2 cellular contexts compared by ENCODE assay signal in the genomic region with DNA sequence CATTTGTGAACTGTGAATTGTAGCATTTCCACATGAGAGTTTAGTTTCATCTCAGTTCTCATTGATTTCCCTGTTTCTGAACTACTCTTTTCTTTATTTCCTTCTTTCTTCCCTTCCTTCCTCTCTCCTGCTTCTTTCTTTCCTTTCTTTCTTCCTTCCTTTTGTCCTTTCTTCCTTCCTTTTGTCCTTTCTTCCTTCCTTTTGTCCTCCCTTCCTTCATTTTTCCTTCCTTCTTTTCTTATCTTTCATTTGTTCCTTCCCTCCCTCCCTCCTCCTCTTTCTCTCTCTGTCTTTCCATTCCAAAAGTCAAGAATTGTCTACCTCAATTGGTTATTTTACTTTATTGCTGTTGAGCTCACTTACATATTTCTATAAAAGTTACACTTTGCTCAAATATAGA.
A peak's percentile ranks its signal among the peaks of the same experiment; 100 is the strongest.
TF ChIP-seq lines count a peak whose summit lies in the region.

No MANE protein-coding gene starts in this region.

TF ChIP-seq in HEK293, 187 proteins besides CTCF, POLR2A, EP300 and RAD21 (continued from another document):
- TF ChIP-seq, protein P1, sequence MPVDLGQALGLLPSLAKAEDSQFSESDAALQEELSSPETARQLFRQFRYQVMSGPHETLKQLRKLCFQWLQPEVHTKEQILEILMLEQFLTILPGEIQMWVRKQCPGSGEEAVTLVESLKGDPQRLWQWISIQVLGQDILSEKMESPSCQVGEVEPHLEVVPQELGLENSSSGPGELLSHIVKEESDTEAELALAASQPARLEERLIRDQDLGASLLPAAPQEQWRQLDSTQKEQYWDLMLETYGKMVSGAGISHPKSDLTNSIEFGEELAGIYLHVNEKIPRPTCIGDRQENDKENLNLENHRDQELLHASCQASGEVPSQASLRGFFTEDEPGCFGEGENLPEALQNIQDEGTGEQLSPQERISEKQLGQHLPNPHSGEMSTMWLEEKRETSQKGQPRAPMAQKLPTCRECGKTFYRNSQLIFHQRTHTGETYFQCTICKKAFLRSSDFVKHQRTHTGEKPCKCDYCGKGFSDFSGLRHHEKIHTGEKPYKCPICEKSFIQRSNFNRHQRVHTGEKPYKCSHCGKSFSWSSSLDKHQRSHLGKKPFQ (tag by site-specific recombination; IDR thresholded peaks at IDR 0.05), result no peak

TF ChIP-seq in K562, 482 proteins besides CTCF, POLR2A, EP300 and RAD21 (continued from another document):
- TF ChIP-seq, protein P2, sequence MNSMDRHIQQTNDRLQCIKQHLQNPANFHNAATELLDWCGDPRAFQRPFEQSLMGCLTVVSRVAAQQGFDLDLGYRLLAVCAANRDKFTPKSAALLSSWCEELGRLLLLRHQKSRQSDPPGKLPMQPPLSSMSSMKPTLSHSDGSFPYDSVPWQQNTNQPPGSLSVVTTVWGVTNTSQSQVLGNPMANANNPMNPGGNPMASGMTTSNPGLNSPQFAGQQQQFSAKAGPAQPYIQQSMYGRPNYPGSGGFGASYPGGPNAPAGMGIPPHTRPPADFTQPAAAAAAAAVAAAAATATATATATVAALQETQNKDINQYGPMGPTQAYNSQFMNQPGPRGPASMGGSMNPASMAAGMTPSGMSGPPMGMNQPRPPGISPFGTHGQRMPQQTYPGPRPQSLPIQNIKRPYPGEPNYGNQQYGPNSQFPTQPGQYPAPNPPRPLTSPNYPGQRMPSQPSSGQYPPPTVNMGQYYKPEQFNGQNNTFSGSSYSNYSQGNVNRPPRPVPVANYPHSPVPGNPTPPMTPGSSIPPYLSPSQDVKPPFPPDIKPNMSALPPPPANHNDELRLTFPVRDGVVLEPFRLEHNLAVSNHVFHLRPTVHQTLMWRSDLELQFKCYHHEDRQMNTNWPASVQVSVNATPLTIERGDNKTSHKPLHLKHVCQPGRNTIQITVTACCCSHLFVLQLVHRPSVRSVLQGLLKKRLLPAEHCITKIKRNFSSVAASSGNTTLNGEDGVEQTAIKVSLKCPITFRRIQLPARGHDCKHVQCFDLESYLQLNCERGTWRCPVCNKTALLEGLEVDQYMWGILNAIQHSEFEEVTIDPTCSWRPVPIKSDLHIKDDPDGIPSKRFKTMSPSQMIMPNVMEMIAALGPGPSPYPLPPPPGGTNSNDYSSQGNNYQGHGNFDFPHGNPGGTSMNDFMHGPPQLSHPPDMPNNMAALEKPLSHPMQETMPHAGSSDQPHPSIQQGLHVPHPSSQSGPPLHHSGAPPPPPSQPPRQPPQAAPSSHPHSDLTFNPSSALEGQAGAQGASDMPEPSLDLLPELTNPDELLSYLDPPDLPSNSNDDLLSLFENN (IDR thresholded peaks at IDR 0.05; ENCODE audit: low read depth in 2 of 2, low read length in 2 of 2), result no peak
- TF ChIP-seq, protein P3, sequence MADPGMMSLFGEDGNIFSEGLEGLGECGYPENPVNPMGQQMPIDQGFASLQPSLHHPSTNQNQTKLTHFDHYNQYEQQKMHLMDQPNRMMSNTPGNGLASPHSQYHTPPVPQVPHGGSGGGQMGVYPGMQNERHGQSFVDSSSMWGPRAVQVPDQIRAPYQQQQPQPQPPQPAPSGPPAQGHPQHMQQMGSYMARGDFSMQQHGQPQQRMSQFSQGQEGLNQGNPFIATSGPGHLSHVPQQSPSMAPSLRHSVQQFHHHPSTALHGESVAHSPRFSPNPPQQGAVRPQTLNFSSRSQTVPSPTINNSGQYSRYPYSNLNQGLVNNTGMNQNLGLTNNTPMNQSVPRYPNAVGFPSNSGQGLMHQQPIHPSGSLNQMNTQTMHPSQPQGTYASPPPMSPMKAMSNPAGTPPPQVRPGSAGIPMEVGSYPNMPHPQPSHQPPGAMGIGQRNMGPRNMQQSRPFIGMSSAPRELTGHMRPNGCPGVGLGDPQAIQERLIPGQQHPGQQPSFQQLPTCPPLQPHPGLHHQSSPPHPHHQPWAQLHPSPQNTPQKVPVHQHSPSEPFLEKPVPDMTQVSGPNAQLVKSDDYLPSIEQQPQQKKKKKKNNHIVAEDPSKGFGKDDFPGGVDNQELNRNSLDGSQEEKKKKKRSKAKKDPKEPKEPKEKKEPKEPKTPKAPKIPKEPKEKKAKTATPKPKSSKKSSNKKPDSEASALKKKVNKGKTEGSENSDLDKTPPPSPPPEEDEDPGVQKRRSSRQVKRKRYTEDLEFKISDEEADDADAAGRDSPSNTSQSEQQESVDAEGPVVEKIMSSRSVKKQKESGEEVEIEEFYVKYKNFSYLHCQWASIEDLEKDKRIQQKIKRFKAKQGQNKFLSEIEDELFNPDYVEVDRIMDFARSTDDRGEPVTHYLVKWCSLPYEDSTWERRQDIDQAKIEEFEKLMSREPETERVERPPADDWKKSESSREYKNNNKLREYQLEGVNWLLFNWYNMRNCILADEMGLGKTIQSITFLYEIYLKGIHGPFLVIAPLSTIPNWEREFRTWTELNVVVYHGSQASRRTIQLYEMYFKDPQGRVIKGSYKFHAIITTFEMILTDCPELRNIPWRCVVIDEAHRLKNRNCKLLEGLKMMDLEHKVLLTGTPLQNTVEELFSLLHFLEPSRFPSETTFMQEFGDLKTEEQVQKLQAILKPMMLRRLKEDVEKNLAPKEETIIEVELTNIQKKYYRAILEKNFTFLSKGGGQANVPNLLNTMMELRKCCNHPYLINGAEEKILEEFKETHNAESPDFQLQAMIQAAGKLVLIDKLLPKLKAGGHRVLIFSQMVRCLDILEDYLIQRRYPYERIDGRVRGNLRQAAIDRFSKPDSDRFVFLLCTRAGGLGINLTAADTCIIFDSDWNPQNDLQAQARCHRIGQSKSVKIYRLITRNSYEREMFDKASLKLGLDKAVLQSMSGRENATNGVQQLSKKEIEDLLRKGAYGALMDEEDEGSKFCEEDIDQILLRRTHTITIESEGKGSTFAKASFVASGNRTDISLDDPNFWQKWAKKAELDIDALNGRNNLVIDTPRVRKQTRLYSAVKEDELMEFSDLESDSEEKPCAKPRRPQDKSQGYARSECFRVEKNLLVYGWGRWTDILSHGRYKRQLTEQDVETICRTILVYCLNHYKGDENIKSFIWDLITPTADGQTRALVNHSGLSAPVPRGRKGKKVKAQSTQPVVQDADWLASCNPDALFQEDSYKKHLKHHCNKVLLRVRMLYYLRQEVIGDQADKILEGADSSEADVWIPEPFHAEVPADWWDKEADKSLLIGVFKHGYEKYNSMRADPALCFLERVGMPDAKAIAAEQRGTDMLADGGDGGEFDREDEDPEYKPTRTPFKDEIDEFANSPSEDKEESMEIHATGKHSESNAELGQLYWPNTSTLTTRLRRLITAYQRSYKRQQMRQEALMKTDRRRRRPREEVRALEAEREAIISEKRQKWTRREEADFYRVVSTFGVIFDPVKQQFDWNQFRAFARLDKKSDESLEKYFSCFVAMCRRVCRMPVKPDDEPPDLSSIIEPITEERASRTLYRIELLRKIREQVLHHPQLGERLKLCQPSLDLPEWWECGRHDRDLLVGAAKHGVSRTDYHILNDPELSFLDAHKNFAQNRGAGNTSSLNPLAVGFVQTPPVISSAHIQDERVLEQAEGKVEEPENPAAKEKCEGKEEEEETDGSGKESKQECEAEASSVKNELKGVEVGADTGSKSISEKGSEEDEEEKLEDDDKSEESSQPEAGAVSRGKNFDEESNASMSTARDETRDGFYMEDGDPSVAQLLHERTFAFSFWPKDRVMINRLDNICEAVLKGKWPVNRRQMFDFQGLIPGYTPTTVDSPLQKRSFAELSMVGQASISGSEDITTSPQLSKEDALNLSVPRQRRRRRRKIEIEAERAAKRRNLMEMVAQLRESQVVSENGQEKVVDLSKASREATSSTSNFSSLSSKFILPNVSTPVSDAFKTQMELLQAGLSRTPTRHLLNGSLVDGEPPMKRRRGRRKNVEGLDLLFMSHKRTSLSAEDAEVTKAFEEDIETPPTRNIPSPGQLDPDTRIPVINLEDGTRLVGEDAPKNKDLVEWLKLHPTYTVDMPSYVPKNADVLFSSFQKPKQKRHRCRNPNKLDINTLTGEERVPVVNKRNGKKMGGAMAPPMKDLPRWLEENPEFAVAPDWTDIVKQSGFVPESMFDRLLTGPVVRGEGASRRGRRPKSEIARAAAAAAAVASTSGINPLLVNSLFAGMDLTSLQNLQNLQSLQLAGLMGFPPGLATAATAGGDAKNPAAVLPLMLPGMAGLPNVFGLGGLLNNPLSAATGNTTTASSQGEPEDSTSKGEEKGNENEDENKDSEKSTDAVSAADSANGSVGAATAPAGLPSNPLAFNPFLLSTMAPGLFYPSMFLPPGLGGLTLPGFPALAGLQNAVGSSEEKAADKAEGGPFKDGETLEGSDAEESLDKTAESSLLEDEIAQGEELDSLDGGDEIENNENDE (IDR thresholded peaks at IDR 0.05; ENCODE audit: low read depth, low read length), result no peak
- no peak for TF ChIP-seq NFATC3 (IDR thresholded peaks at IDR 0.05)
- TF ChIP-seq FOXK1 (CRISPR knock-in tag; IDR thresholded peaks at IDR 0.05; ENCODE audit: borderline replicate concordance), result no peak
- TF ChIP-seq, protein P4, sequence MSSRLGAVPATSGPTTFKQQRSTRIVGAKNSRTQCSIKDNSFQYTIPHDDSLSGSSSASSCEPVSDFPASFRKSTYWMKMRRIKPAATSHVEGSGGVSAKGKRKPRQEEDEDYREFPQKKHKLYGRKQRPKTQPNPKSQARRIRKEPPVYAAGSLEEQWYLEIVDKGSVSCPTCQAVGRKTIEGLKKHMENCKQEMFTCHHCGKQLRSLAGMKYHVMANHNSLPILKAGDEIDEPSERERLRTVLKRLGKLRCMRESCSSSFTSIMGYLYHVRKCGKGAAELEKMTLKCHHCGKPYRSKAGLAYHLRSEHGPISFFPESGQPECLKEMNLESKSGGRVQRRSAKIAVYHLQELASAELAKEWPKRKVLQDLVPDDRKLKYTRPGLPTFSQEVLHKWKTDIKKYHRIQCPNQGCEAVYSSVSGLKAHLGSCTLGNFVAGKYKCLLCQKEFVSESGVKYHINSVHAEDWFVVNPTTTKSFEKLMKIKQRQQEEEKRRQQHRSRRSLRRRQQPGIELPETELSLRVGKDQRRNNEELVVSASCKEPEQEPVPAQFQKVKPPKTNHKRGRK (tag; IDR thresholded peaks at IDR 0.05), result peak; percentile 69
- TF ChIP-seq DDX20 (tag; IDR thresholded peaks at IDR 0.05; ENCODE audit: low read depth), result no peak
- TF ChIP-seq RHOXF2B (CRISPR knock-in tag; conservative IDR thresholded peaks at IDR 0.05), result no peak
- no peak for TF ChIP-seq EP400 (IDR thresholded peaks at IDR 0.05)
